1 cellular context compared by ENCODE assay signal in the genomic region with DNA sequence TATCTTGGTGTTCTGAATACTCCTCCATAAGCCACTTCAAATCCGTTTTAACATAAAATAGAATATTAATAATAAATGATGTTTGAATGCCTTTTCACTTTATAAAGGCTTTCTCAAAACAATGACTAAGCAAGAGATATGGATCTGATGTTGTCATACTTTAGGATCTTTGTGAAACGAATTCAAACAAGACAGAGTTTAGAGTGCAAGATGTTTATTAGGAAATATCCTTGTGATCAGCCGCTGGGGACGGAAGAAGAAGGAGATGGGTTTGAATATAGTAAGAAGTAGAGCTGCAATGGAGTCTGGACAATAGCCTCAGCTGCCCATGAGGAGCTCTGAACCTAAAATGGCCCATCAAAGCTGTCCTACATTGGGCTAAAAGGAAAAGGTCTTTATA.
TF ChIP-seq lines count a peak whose summit lies in the region.

No MANE protein-coding gene starts in this region.

TF ChIP-seq in WTC11, 78 proteins besides CTCF, POLR2A, EP300 and RAD21 (continued from another document):
- TF ChIP-seq, protein P1, sequence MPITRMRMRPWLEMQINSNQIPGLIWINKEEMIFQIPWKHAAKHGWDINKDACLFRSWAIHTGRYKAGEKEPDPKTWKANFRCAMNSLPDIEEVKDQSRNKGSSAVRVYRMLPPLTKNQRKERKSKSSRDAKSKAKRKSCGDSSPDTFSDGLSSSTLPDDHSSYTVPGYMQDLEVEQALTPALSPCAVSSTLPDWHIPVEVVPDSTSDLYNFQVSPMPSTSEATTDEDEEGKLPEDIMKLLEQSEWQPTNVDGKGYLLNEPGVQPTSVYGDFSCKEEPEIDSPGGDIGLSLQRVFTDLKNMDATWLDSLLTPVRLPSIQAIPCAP (CRISPR knock-in tag; IDR thresholded peaks at IDR 0.05), result no peak
- TF ChIP-seq ZNF232 (CRISPR knock-in tag; IDR thresholded peaks at IDR 0.05) (no peak), SP1 (CRISPR knock-in tag; conservative IDR thresholded peaks at IDR 0.05) (no peak), TEAD4 (CRISPR knock-in tag; IDR thresholded peaks at IDR 0.05) (no peak), MXD4 (CRISPR knock-in tag; IDR thresholded peaks at IDR 0.05; ENCODE audit: borderline replicate concordance) (no peak)
